In the genomic region with DNA sequence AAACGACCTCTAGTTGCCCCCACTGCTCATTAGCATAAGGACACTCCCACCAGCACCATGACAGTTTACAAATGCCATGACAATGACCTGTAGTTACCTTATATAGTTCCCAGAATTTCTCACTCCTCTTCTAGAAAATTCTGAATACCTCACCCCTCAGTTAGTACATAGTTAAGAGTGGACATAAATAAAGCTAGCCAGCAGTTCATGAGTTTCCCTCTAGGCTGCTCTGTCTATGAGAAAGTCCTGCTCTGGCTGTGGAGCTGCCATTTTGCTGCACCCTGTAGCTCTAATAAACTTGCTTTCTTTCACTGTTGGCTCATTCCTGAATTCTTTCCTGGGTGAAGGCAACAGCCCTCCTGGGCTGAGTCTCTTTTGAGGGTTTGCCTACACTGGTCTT, we compare ENCODE assay signal across 20 cellular contexts.
DNase-seq lines count a peak whose midpoint lies in the region; ATAC-seq, FAIRE-seq and TF ChIP-seq lines count a peak whose summit lies in the region.
"Had no signal": no experiment of that assay in that cellular context is flagged by ENCODE, and none has a peak within 500 bp of the region (broad histone marks: within the 10 kb centered on the region; RNA-seq: fewer than 3 reads in every experiment).

No MANE protein-coding gene starts in this region.

- in situ Hi-C loops in K562 (cut with MboI) = no loop called here

- BruUV-seq in K562 (replicated peaks; lab: Mats Ljungman, UMichigan) = no TSS peak

- no peaks in the 10 kb centered on the region for H3K9me3 ChIP-seq in K562 (replicated peaks; ENCODE audit: control insufficient read depth, insufficient read depth, low read depth, low read length)
- no peaks in the 10 kb centered on the region for H3K9me3 ChIP-seq in osteoblast (ENCODE audit: low read depth, low read length)
- H3K9me3 ChIP-seq: A549 had no signal

- no peaks in the 10 kb centered on the region for H3K27me3 Mint-ChIP-seq in glutamatergic neuron (ENCODE audit: unreplicated experiment)

- H3K4me3 ChIP-seq in K562 = no peak overlapping the region
- no peak overlapping the region for H3K4me3 ChIP-seq in osteoblast (ENCODE audit: insufficient read depth, low read length)
- H3K4me3 ChIP-seq: A549, PC-9 had no signal

- no peaks in the 10 kb centered on the region for H3K36me3 ChIP-seq in K562 (ENCODE audit: control insufficient read depth, insufficient read depth, low read length)
- no peaks in the 10 kb centered on the region for H3K36me3 ChIP-seq in osteoblast (ENCODE audit: insufficient read depth, low read length)

- H3K79me2 ChIP-seq in K562 (ENCODE audit: control insufficient read depth, insufficient read depth, low read length) = no peaks in the 10 kb centered on the region
- H3K79me2 ChIP-seq in osteoblast (ENCODE audit: insufficient read depth, low read length) = no peaks in the 10 kb centered on the region

- intact Hi-C loops in K562 (cut with micrococcal nuclease) = no loop called here

- no peak overlapping the region for H3K9ac ChIP-seq in K562 (ENCODE audit: insufficient read depth in 1 of 2, low read depth in 2 of 2, low read length in 2 of 2)

- no peak for TF ChIP-seq POLR2A in K562 (conservative IDR thresholded peaks at IDR 0.05)

- H3K4me1 ChIP-seq in K562 (replicated peaks in 1 of 2; ENCODE audit: control insufficient read depth in 2 of 2, insufficient read depth in 2 of 2, low read length in 2 of 2) = no peaks in the 10 kb centered on the region; a peak in 1 of 5 replicates
- H3K4me1 ChIP-seq in osteoblast (ENCODE audit: insufficient read depth, low read length) = peaks cover 8% of the 10 kb centered on the region
- H3K4me1 ChIP-seq: A549 had no signal

- no peak overlapping the region for H3K27ac ChIP-seq in K562 (ENCODE audit: extremely low read depth, low read depth, low read length)
- H3K27ac ChIP-seq in osteoblast (ENCODE audit: low read depth, low read length) = no peak overlapping the region
- H3K27ac ChIP-seq: A549, PC-9 had no signal

- no peak for TF ChIP-seq EP300 in K562 (IDR thresholded peaks at IDR 0.05; ENCODE audit: low read length)

- no peaks in the 10 kb centered on the region for H3K36me3 Mint-ChIP-seq in glutamatergic neuron (ENCODE audit: unreplicated experiment)

- no peaks in the 10 kb centered on the region for H3K9me1 ChIP-seq in K562 (ENCODE audit: control insufficient read depth, insufficient read depth, low read length)

- H3K4me3 Mint-ChIP-seq in glutamatergic neuron (ENCODE audit: unreplicated experiment) = no peak overlapping the region

- ATAC-seq in K562 = peak; percentile 90
- no peak for ATAC-seq in HG02938 (IDR thresholded peaks at IDR 0.05; ENCODE audit: unreplicated experiment)
- ATAC-seq: A549 had no signal

- H2AFZ ChIP-seq in K562 (ENCODE audit: low read depth, low read length) (peak overlapping the region; percentile 34; the same call in 1 of the 2 replicates), osteoblast (ENCODE audit: low read length) (peak overlapping the region; percentile 52)
- H2AFZ ChIP-seq: PC-9 had no signal

- H3K27me3 ChIP-seq in K562 (ENCODE audit: control insufficient read depth in 2 of 2, insufficient read depth in 2 of 2, low read length in 2 of 2) = peaks cover 0 to 6% of the 10 kb centered on the region in 2 experiments; a peak in 2 of 5 replicates
- no peaks in the 10 kb centered on the region for H3K27me3 ChIP-seq in osteoblast (ENCODE audit: insufficient read depth, low read length)

- H3K4me1 Mint-ChIP-seq in glutamatergic neuron (ENCODE audit: low read depth, unreplicated experiment) = peaks cover 10% of the 10 kb centered on the region

- POLR2A ChIA-PET in K562 (lab: Yijun Ruan, JAX) = interaction anchor here (0.6 to 0.7 kb wide), 2 partner anchors 816 to 1352 kb away, joined by 3 to 5 read pairs; a partner anchor contains a TSS

- no peak for TF ChIP-seq CTCF in K562 (IDR thresholded peaks at IDR 0.05 in 2 of 3, conservative IDR thresholded peaks at IDR 0.05 in 1 of 3; ENCODE audit: insufficient read depth in 2 of 3, low read depth in 1 of 3, low read length in 3 of 3)
- TF ChIP-seq CTCF in osteoblast (IDR thresholded peaks at IDR 0.05; ENCODE audit: extremely low read depth, low read depth, low read length) = no peak
- TF ChIP-seq CTCF in glutamatergic neuron (IDR thresholded peaks at IDR 0.05; ENCODE audit: partially characterized antibody, unreplicated experiment) = no peak

- DNase-seq in A172 (ENCODE audit: low spot score) (peak; percentile 18), H4 (ENCODE audit: low spot score) (peak; percentile 20), K562 (ENCODE audit: extremely low read depth in 1 of 4, low spot score in 3 of 4) (peak in 2 of 4 experiments; percentile 5 to 12), osteoblast (ENCODE audit: insufficient read length, low spot score, missing footprints) (no peak), glutamatergic neuron (no peak), SIG-M5 treated with dmso at 0.1 percent for 504 hours (lab: John Stamatoyannopoulos, UW; ENCODE audit: unreplicated experiment) (no peak)
- DNase-seq: C1 segment of cervical spinal cord, DMS 273 treated with DMSO at 0.1 percent for 48 hours, GF-D8, GOT3, KG1, NCI-H1105 treated with DMSO at 0.1 percent for 48 hours, NCI-H187, NCI-H446, NCI-H748 treated with DMSO at 0.1 percent for 48 hours, PC-9 had no signal

- H3K9me3 Mint-ChIP-seq in glutamatergic neuron (ENCODE audit: unreplicated experiment) = no peaks in the 10 kb centered on the region

- CTCF ChIA-PET in K562 (lab: Yijun Ruan, JAX; ENCODE audit: low intra/inter-chr PET ratio) = no interaction called here

- no CpG with 5 or more reads among the region's 1 CpG for WGBS in K562 (ENCODE audit: insufficient coverage, low coverage, missing lambda C conversion rate)

- no peak for TF ChIP-seq RAD21 in K562 (CRISPR knock-in tag; conservative IDR thresholded peaks at IDR 0.05 in 1 of 2, IDR thresholded peaks at IDR 0.05 in 1 of 2)

- no peak overlapping the region for H3K27ac Mint-ChIP-seq in glutamatergic neuron (ENCODE audit: unreplicated experiment)

- no peaks in the 10 kb centered on the region for H4K20me1 ChIP-seq in K562 (replicated peaks; ENCODE audit: control insufficient read depth, insufficient read depth, low read length)
- H4K20me1 ChIP-seq in osteoblast (ENCODE audit: insufficient read depth, low read length) = no peaks in the 10 kb centered on the region

- FAIRE-seq in K562 (lab: Jason Lieb, UNC) = no peak
- FAIRE-seq: A549, GM12891, GM18507 had no signal

- H3K4me2 ChIP-seq in K562 (ENCODE audit: insufficient read depth, low read length) (no peak overlapping the region; the same call in 1 of the 2 replicates), osteoblast (ENCODE audit: insufficient read depth, low read length) (no peak overlapping the region)
- H3K4me2 ChIP-seq: A549, PC-9 had no signal

TF ChIP-seq in K562, 482 proteins besides CTCF, POLR2A, EP300 and RAD21 (continues in another document):
- TF ChIP-seq CCAR2 (IDR thresholded peaks at IDR 0.05; ENCODE audit: low read depth, low read length) (no peak), YY1 (IDR thresholded peaks at IDR 0.05; ENCODE audit: borderline replicate concordance in 1 of 3, control insufficient read depth in 1 of 3, extremely low read depth in 1 of 3, insufficient read depth in 3 of 3, insufficient read length in 1 of 3, insufficient replicate concordance in 2 of 3, low read depth in 1 of 3, low read length in 2 of 3) (peak in 1 of 3 experiments; percentile 42), ELF4 (CRISPR knock-in tag; IDR thresholded peaks at IDR 0.05) (no peak), CXXC5 (CRISPR knock-in tag; IDR thresholded peaks at IDR 0.05) (no peak), NBN (IDR thresholded peaks at IDR 0.05; ENCODE audit: low read depth) (no peak), KHSRP (IDR thresholded peaks at IDR 0.05) (no peak), ZC3H11A (IDR thresholded peaks at IDR 0.05; ENCODE audit: low read depth, low read length) (no peak)
- TF ChIP-seq, protein P1, sequence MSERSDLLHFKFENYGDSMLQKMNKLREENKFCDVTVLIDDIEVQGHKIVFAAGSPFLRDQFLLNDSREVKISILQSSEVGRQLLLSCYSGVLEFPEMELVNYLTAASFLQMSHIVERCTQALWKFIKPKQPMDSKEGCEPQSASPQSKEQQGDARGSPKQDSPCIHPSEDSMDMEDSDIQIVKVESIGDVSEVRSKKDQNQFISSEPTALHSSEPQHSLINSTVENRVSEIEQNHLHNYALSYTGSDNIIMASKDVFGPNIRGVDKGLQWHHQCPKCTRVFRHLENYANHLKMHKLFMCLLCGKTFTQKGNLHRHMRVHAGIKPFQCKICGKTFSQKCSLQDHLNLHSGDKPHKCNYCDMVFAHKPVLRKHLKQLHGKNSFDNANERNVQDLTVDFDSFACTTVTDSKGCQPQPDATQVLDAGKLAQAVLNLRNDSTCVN (CRISPR knock-in tag; IDR thresholded peaks at IDR 0.05) = no peak
- TF ChIP-seq, protein P2, sequence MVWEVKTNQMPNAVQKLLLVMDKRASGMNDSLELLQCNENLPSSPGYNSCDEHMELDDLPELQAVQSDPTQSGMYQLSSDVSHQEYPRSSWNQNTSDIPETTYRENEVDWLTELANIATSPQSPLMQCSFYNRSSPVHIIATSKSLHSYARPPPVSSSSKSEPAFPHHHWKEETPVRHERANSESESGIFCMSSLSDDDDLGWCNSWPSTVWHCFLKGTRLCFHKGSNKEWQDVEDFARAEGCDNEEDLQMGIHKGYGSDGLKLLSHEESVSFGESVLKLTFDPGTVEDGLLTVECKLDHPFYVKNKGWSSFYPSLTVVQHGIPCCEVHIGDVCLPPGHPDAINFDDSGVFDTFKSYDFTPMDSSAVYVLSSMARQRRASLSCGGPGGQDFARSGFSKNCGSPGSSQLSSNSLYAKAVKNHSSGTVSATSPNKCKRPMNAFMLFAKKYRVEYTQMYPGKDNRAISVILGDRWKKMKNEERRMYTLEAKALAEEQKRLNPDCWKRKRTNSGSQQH (CRISPR knock-in tag; IDR thresholded peaks at IDR 0.05) = no peak
- TF ChIP-seq, protein P3, sequence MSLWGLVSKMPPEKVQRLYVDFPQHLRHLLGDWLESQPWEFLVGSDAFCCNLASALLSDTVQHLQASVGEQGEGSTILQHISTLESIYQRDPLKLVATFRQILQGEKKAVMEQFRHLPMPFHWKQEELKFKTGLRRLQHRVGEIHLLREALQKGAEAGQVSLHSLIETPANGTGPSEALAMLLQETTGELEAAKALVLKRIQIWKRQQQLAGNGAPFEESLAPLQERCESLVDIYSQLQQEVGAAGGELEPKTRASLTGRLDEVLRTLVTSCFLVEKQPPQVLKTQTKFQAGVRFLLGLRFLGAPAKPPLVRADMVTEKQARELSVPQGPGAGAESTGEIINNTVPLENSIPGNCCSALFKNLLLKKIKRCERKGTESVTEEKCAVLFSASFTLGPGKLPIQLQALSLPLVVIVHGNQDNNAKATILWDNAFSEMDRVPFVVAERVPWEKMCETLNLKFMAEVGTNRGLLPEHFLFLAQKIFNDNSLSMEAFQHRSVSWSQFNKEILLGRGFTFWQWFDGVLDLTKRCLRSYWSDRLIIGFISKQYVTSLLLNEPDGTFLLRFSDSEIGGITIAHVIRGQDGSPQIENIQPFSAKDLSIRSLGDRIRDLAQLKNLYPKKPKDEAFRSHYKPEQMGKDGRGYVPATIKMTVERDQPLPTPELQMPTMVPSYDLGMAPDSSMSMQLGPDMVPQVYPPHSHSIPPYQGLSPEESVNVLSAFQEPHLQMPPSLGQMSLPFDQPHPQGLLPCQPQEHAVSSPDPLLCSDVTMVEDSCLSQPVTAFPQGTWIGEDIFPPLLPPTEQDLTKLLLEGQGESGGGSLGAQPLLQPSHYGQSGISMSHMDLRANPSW (CRISPR knock-in tag; IDR thresholded peaks at IDR 0.05) = no peak

Comparison
In these comparisons a context has a peak if more than half of its experiments do, and no peak if none do; other contexts are left out.
1. DNase-seq: peak in A172 (single experiment) and H4 (single experiment); none in osteoblast (single experiment), glutamatergic neuron (single experiment) and SIG-M5 treated with dmso at 0.1 percent for 504 hours (single experiment).